Comparison of ENCODE assay signal across 9 cellular contexts in genomic region chr4:182449960-182450359, GRCh38.
DNase-seq lines count a peak whose midpoint lies in the region; ATAC-seq lines count a peak whose summit lies in the region.
"Had no signal": no experiment of that assay in that cellular context is flagged by ENCODE, and none has a peak within 500 bp of the region (broad histone marks: within the 10 kb centered on the region; RNA-seq: fewer than 3 reads in every experiment).

No MANE protein-coding gene starts in this region.

- CTCF ChIA-PET in activated CD4-positive, alpha-beta memory T cell treated with anti-CD3 and anti-CD28 coated beads, Interleukin-2, amount 10 ng/mL, durations not matched to agents 7 days and 5 days (lab: Charles Lee), result no interaction called here

- POLR2A ChIA-PET in activated CD4-positive, alpha-beta memory T cell treated with anti-CD3 and anti-CD28 coated beads, Interleukin-2, amount 10 ng/mL, durations not matched to agents 7 days and 5 days (lab: Charles Lee), result no interaction called here

- no peaks in the 10 kb centered on the region for H3K9me3 Mint-ChIP-seq in activated CD4-positive, alpha-beta memory T cell treated with anti-CD3 and anti-CD28 coated beads, Interleukin-2, amount 10 ng/mL, durations not matched to agents 7 days and 5 days

- peaks cover 13% of the 10 kb centered on the region for H3K4me1 Mint-ChIP-seq in activated CD4-positive, alpha-beta memory T cell treated with anti-CD3 and anti-CD28 coated beads, Interleukin-2, amount 10 ng/mL, durations not matched to agents 7 days and 5 days

- H3K27me3 Mint-ChIP-seq in activated CD4-positive, alpha-beta memory T cell treated with anti-CD3 and anti-CD28 coated beads, Interleukin-2, amount 10 ng/mL, durations not matched to agents 7 days and 5 days, result peaks cover 53% of the 10 kb centered on the region

- H3K27ac Mint-ChIP-seq in activated CD4-positive, alpha-beta memory T cell treated with anti-CD3 and anti-CD28 coated beads, Interleukin-2, amount 10 ng/mL, durations not matched to agents 7 days and 5 days, result no peak overlapping the region

- no peak for ATAC-seq in GM18909 (IDR thresholded peaks at IDR 0.05; ENCODE audit: poor library complexity, unreplicated experiment)

- no peaks in the 10 kb centered on the region for H3K36me3 Mint-ChIP-seq in activated CD4-positive, alpha-beta memory T cell treated with anti-CD3 and anti-CD28 coated beads, Interleukin-2, amount 10 ng/mL, durations not matched to agents 7 days and 5 days (ENCODE audit: low read depth)

- peak; percentile 9 for DNase-seq in EH (ENCODE audit: low read depth)
- DNase-seq in SK-N-DZ (ENCODE audit: low spot score), result peak; percentile 4
- DNase-seq in fibroblast of peridontal ligament (ENCODE audit: extremely low read depth), result peak; percentile 63
- DNase-seq in retina, result peak; percentile 34
- DNase-seq in NCI-H128 (lab: John Stamatoyannopoulos, UW; ENCODE audit: unreplicated experiment), result no peak
- no peak for DNase-seq in germinal center (ENCODE audit: low spot score)
- no peak for DNase-seq in activated CD4-positive, alpha-beta memory T cell treated with anti-CD3 and anti-CD28 coated beads, Interleukin-2, amount 10 ng/mL, durations not matched to agents 7 days and 5 days
- DNase-seq: NCI-H524 had no signal

- H3K4me3 Mint-ChIP-seq in activated CD4-positive, alpha-beta memory T cell treated with anti-CD3 and anti-CD28 coated beads, Interleukin-2, amount 10 ng/mL, durations not matched to agents 7 days and 5 days, result no peak overlapping the region

Comparison
In these comparisons a context has a peak if more than half of its experiments do, and no peak if none do; other contexts are left out.
1. DNase-seq: peak in EH (single experiment), SK-N-DZ (single experiment), fibroblast of peridontal ligament (single experiment) and retina (single experiment); none in NCI-H128 (single experiment), germinal center (single experiment) and activated CD4-positive, alpha-beta memory T cell treated with anti-CD3 and anti-CD28 coated beads, Interleukin-2, amount 10 ng/mL, durations not matched to agents 7 days and 5 days (single experiment).